8 cellular contexts compared by ENCODE assay signal in genomic region chr10:112390125-112390703, GRCh38. TPM values are rescaled to one million over a fixed set of nuclear protein-coding genes. Genes with fewer than 3 reads are reported as not detected.
DNase-seq lines count a peak whose midpoint lies in the region; ATAC-seq lines count a peak whose summit lies in the region.
"Had no signal": no experiment of that assay in that cellular context is flagged by ENCODE, and none has a peak within 500 bp of the region (broad histone marks: within the 10 kb centered on the region; RNA-seq: fewer than 3 reads in every experiment).

No MANE protein-coding gene starts in this region.

- no peaks in the 10 kb centered on the region for H3K9me3 ChIP-seq in CD8-positive, alpha-beta memory T cell (ENCODE audit: low read length)

- H3K27me3 ChIP-seq in CD8-positive, alpha-beta memory T cell (ENCODE audit: insufficient read depth, low read length, poor library complexity, severe bottlenecking), result no peaks in the 10 kb centered on the region

- DNase-seq in CD8-positive, alpha-beta memory T cell, result no peak
- DNase-seq in activated CD4-positive, alpha-beta memory T cell treated with anti-CD3 and anti-CD28 coated beads for 36 hours, result no peak
- no peak for DNase-seq in natural killer cell treated with Interleukin-12 subunit alpha and Interleukin-12 subunit beta and Interleukin-15 and Interleukin-18, amount 100 ng/mL, for 72 hours (ENCODE audit: low spot score)
- no peak for DNase-seq in naive thymus-derived CD8-positive, alpha-beta T cell
- DNase-seq in OCI-M2 (lab: John Stamatoyannopoulos, UW; ENCODE audit: unreplicated experiment) (no peak), activated gamma-delta T cell treated with Interleukin-2 at 50 U/mL for 16 hours (no peak)
- DNase-seq: OCI-M1 had no signal

- POLR2A ChIA-PET in CD8-positive, alpha-beta memory T cell (lab: Charles Lee), result interaction anchor here (1.3 kb wide), 1 partner anchor 15 kb away, joined by 7 read pairs; no protein-coding TSS in a partner anchor
- POLR2A ChIA-PET in activated CD4-positive, alpha-beta memory T cell treated with anti-CD3 and anti-CD28 coated beads for 36 hours (lab: Charles Lee), result interaction anchor here (1.3 to 2.4 kb wide), 2 partner anchors 14 to 56 kb away, joined by 3 to 21 read pairs; no protein-coding TSS in a partner anchor
- POLR2A ChIA-PET in naive thymus-derived CD8-positive, alpha-beta T cell (lab: Charles Lee), result no interaction called here

- peak overlapping the region in 1 of 7 donors; percentile 23 for H3K4me3 Mint-ChIP-seq in CD8-positive, alpha-beta memory T cell
- H3K4me3 Mint-ChIP-seq in activated CD4-positive, alpha-beta memory T cell treated with anti-CD3 and anti-CD28 coated beads for 36 hours, result no peak overlapping the region
- peak overlapping the region; percentile 95 for H3K4me3 Mint-ChIP-seq in natural killer cell treated with Interleukin-12 subunit alpha and Interleukin-12 subunit beta and Interleukin-15 and Interleukin-18, amount 100 ng/mL, for 72 hours
- no peak overlapping the region for H3K4me3 Mint-ChIP-seq in naive thymus-derived CD8-positive, alpha-beta T cell

- peaks cover 62 to 74% (median 69%) of the 10 kb centered on the region in 3 donors for H3K4me1 Mint-ChIP-seq in CD8-positive, alpha-beta memory T cell
- H3K4me1 Mint-ChIP-seq in activated CD4-positive, alpha-beta memory T cell treated with anti-CD3 and anti-CD28 coated beads for 36 hours (ENCODE audit: low read depth), result peaks cover 52% of the 10 kb centered on the region
- H3K4me1 Mint-ChIP-seq in natural killer cell treated with Interleukin-12 subunit alpha and Interleukin-12 subunit beta and Interleukin-15 and Interleukin-18, amount 100 ng/mL, for 72 hours (ENCODE audit: low read depth in 2 of 2), result peaks cover 46 to 71% of the 10 kb centered on the region in 2 donors
- H3K4me1 Mint-ChIP-seq in naive thymus-derived CD8-positive, alpha-beta T cell, result peaks cover 25 to 63% (median 54%) of the 10 kb centered on the region in 4 donors

- CTCF ChIA-PET in CD8-positive, alpha-beta memory T cell (lab: Charles Lee), result interaction anchor here (2.1 kb wide), 1 partner anchor 19 kb away, joined by 7 read pairs; no protein-coding TSS in a partner anchor
- CTCF ChIA-PET in activated CD4-positive, alpha-beta memory T cell treated with anti-CD3 and anti-CD28 coated beads for 36 hours (lab: Charles Lee), result no interaction called here

- peak overlapping the region; percentile 26 to 98 (median 71) for H3K27ac Mint-ChIP-seq in CD8-positive, alpha-beta memory T cell
- H3K27ac Mint-ChIP-seq in activated CD4-positive, alpha-beta memory T cell treated with anti-CD3 and anti-CD28 coated beads for 36 hours, result peak overlapping the region; percentile 43
- peak overlapping the region; percentile 95 to 98 for H3K27ac Mint-ChIP-seq in natural killer cell treated with Interleukin-12 subunit alpha and Interleukin-12 subunit beta and Interleukin-15 and Interleukin-18, amount 100 ng/mL, for 72 hours
- peak overlapping the region in 4 of 10 donors; percentile 4 to 74 (median 36) for H3K27ac Mint-ChIP-seq in naive thymus-derived CD8-positive, alpha-beta T cell

- no peak overlapping the region for H3K27ac ChIP-seq in CD8-positive, alpha-beta memory T cell (ENCODE audit: low read depth, low read length)

- H3K4me3 ChIP-seq in CD8-positive, alpha-beta memory T cell (ENCODE audit: low read length), result no peak overlapping the region

- H3K27me3 Mint-ChIP-seq in CD8-positive, alpha-beta memory T cell, result no peaks in the 10 kb centered on the region
- no peaks in the 10 kb centered on the region for H3K27me3 Mint-ChIP-seq in activated CD4-positive, alpha-beta memory T cell treated with anti-CD3 and anti-CD28 coated beads for 36 hours
- no peaks in the 10 kb centered on the region for H3K27me3 Mint-ChIP-seq in natural killer cell treated with Interleukin-12 subunit alpha and Interleukin-12 subunit beta and Interleukin-15 and Interleukin-18, amount 100 ng/mL, for 72 hours
- H3K27me3 Mint-ChIP-seq in naive thymus-derived CD8-positive, alpha-beta T cell, result no peaks in the 10 kb centered on the region

- H3K4me1 ChIP-seq in CD8-positive, alpha-beta memory T cell (ENCODE audit: insufficient read depth, low read length), result peaks cover 34% of the 10 kb centered on the region

- no peaks in the 10 kb centered on the region for H3K9me3 Mint-ChIP-seq in CD8-positive, alpha-beta memory T cell
- no peaks in the 10 kb centered on the region for H3K9me3 Mint-ChIP-seq in activated CD4-positive, alpha-beta memory T cell treated with anti-CD3 and anti-CD28 coated beads for 36 hours
- H3K9me3 Mint-ChIP-seq in natural killer cell treated with Interleukin-12 subunit alpha and Interleukin-12 subunit beta and Interleukin-15 and Interleukin-18, amount 100 ng/mL, for 72 hours, result no peaks in the 10 kb centered on the region
- H3K9me3 Mint-ChIP-seq in naive thymus-derived CD8-positive, alpha-beta T cell, result no peaks in the 10 kb centered on the region

- intact Hi-C loops in activated CD4-positive, alpha-beta memory T cell treated with anti-CD3 and anti-CD28 coated beads for 36 hours (cut with micrococcal nuclease), result no loop called here

- peak; percentile 39 for ATAC-seq in GM19035 (IDR thresholded peaks at IDR 0.05; ENCODE audit: unreplicated experiment)
- ATAC-seq in natural killer cell treated with Interleukin-12 subunit alpha and Interleukin-12 subunit beta and Interleukin-15 and Interleukin-18, amount 100 ng/mL, for 72 hours, result peak in 1 of 2 donors; percentile 32
- ATAC-seq in naive thymus-derived CD8-positive, alpha-beta T cell, result no peak

- peaks cover 3% of the 10 kb centered on the region for H3K36me3 ChIP-seq in CD8-positive, alpha-beta memory T cell (ENCODE audit: insufficient read depth, low read length)

- peaks cover 0 to 9% (median 2%) of the 10 kb centered on the region in 3 donors for H3K36me3 Mint-ChIP-seq in CD8-positive, alpha-beta memory T cell
- H3K36me3 Mint-ChIP-seq in activated CD4-positive, alpha-beta memory T cell treated with anti-CD3 and anti-CD28 coated beads for 36 hours, result peaks cover 6% of the 10 kb centered on the region
- peaks cover 24% of the 10 kb centered on the region for H3K36me3 Mint-ChIP-seq in natural killer cell treated with Interleukin-12 subunit alpha and Interleukin-12 subunit beta and Interleukin-15 and Interleukin-18, amount 100 ng/mL, for 72 hours
- H3K36me3 Mint-ChIP-seq in naive thymus-derived CD8-positive, alpha-beta T cell, result peaks cover 0 to 12% (median 0%) of the 10 kb centered on the region in 3 donors

RNA-seq across cellular contexts. Expression of gene ACSL5, which starts 16.3 kb away (rescaled TPM):
- 10 to 100 TPM; 53.3 to 53.7 TPM for total RNA-seq in CD8-positive, alpha-beta memory T cell
- polyA plus RNA-seq in CD8-positive, alpha-beta memory T cell, result 85.5 TPM
- total RNA-seq in activated CD4-positive, alpha-beta memory T cell treated with anti-CD3 and anti-CD28 coated beads for 36 hours, result 10 to 100 TPM; 30.1 to 32.9 TPM
- total RNA-seq in natural killer cell treated with Interleukin-12 subunit alpha and Interleukin-12 subunit beta and Interleukin-15 and Interleukin-18, amount 100 ng/mL, for 72 hours, result 100 to 1,000 TPM in 1 of 2 donors, 10 to 100 TPM in 1; 85.4 to 111 TPM
- 10 to 100 TPM; 31.7 to 35.8 TPM for total RNA-seq in naive thymus-derived CD8-positive, alpha-beta T cell
- 10 to 100 TPM; 52.1 to 69.5 (median 54.3) TPM for polyA plus RNA-seq in naive thymus-derived CD8-positive, alpha-beta T cell

RNA-seq across cellular contexts. Expression of gene ZDHHC6, which starts 56.5 kb away (rescaled TPM):
- 10 to 100 TPM; 49.3 to 56.4 TPM for total RNA-seq in CD8-positive, alpha-beta memory T cell
- polyA plus RNA-seq in CD8-positive, alpha-beta memory T cell, result 48.3 TPM
- total RNA-seq in activated CD4-positive, alpha-beta memory T cell treated with anti-CD3 and anti-CD28 coated beads for 36 hours, result 10 to 100 TPM; 40.1 to 40.7 TPM
- total RNA-seq in natural killer cell treated with Interleukin-12 subunit alpha and Interleukin-12 subunit beta and Interleukin-15 and Interleukin-18, amount 100 ng/mL, for 72 hours, result 10 to 100 TPM; 46.6 to 52.8 TPM
- total RNA-seq in naive thymus-derived CD8-positive, alpha-beta T cell, result 10 to 100 TPM; 54.8 to 62.0 TPM
- polyA plus RNA-seq in naive thymus-derived CD8-positive, alpha-beta T cell, result 10 to 100 TPM; 27.5 to 34.8 (median 31.6) TPM

RNA-seq across cellular contexts. Expression of gene VTI1A, which starts 56.8 kb away (rescaled TPM):
- total RNA-seq in CD8-positive, alpha-beta memory T cell, result 10 to 100 TPM; 38.2 to 40.1 TPM
- polyA plus RNA-seq in CD8-positive, alpha-beta memory T cell, result 28.1 TPM
- total RNA-seq in activated CD4-positive, alpha-beta memory T cell treated with anti-CD3 and anti-CD28 coated beads for 36 hours, result 10 to 100 TPM; 24.3 to 24.5 TPM
- total RNA-seq in natural killer cell treated with Interleukin-12 subunit alpha and Interleukin-12 subunit beta and Interleukin-15 and Interleukin-18, amount 100 ng/mL, for 72 hours, result 10 to 100 TPM; 51.9 to 90.5 TPM
- 10 to 100 TPM; 41.2 to 42.7 TPM for total RNA-seq in naive thymus-derived CD8-positive, alpha-beta T cell
- polyA plus RNA-seq in naive thymus-derived CD8-positive, alpha-beta T cell, result 10 to 100 TPM; 24.4 to 30.2 (median 26.2) TPM
